In the genomic region with DNA sequence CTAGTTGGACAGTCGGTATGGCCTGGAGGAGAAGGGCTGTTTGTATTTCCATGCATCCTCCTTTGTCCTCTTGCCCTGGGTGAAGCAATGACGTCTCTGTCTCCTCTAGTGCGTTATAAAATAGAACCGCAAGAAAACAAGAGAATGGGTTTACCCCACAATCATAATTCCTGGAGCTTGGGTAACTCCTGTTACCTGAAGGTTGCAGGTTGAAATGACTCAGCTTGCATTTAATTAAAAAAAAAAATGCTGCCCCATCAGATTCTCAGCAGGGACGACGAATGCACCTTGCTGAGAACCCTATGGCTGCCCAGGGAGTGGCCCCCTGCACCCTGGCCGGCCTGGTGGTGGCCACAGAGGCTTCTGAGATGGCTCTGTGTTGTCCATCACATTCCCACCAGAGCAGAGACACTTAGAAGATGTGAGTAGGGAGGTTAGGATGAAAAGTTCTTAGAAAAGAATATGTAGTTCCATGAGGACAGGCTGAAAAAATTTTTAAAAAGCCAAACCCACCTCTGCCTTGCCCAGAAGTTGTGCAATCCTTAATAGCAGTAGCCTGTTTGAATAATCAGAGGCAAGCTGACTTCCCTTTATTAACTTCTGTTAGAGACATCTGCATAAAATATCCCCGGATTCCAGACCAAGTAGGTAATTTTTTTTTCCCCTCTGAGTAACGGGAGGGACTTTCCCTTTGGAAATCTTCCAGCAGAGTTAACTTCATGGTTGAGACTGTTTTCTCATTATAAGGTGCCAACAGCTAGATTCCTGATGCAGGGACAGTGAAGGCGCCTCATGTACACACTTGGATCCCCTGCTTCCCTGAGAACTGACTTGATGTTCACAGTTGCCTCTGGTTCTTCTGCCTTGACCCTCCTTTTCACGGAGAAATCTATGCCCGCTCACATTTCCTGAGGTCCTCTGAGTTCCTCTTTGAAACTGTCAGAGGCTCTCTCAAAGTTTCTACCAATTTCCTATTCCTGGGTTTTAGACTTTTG, we compare ENCODE assay signal across 7 cellular contexts.
A peak's percentile ranks its signal among the peaks of the same experiment; 100 is the strongest.
DNase-seq lines count a peak whose midpoint lies in the region; ATAC-seq and TF ChIP-seq lines count a peak whose summit lies in the region.

No MANE protein-coding gene starts in this region.

- TF ChIP-seq CTCF in VCaP (conservative IDR thresholded peaks at IDR 0.05) (no peak), foreskin fibroblast (IDR thresholded peaks at IDR 0.05; ENCODE audit: low read depth, low read length) (no peak), psoas muscle (IDR thresholded peaks at IDR 0.05) (no peak)

- ATAC-seq in psoas muscle: peak; percentile 23 to 45 (median 35)
- ATAC-seq in HG02759 (IDR thresholded peaks at IDR 0.05; ENCODE audit: unreplicated experiment): no peak
- no peak for ATAC-seq in HG02763 (IDR thresholded peaks at IDR 0.05; ENCODE audit: unreplicated experiment)

- H3K36me3 ChIP-seq in psoas muscle (ENCODE audit: insufficient read depth in 1 of 2, low read depth in 1 of 2): no peaks in the 10 kb centered on the region

- H3K4me3 ChIP-seq in foreskin fibroblast (ENCODE audit: low read depth in 1 of 2, low read length in 2 of 2): no peak overlapping the region
- peak overlapping the region; percentile 37 for H3K4me3 ChIP-seq in psoas muscle

- H3K4me1 ChIP-seq in psoas muscle: peaks cover 32% of the 10 kb centered on the region

- H3K9me3 ChIP-seq in psoas muscle: no peaks in the 10 kb centered on the region

- WGBS in psoas muscle, 3 donors: 46 to 55% (median 48%) methylated on average over 12 of the region's 12 CpGs

- DNase-seq in HK-2 (ENCODE audit: unreplicated experiment): peak; percentile 56
- peak; percentile 25 to 57 for DNase-seq in foreskin fibroblast
- DNase-seq in psoas muscle: no peak
- no peak for DNase-seq in D341Med (ENCODE audit: low spot score)

- no peaks in the 10 kb centered on the region for H3K27me3 ChIP-seq in psoas muscle (ENCODE audit: insufficient read depth in 3 of 3, low read length in 2 of 3)

- intact Hi-C loops in psoas muscle (cut with DNase I): no loop called here

- H3K27ac ChIP-seq in VCaP (peak overlapping the region; percentile 28; the same call in 1 of the 2 replicates), psoas muscle (peak overlapping the region; percentile 85)

Comparison
In these comparisons a context has a peak if more than half of its experiments do, and no peak if none do; other contexts are left out.
1. DNase-seq: peak in HK-2 (single experiment) and foreskin fibroblast (2 of 2); none in psoas muscle (0 of 2) and D341Med (single experiment).
2. ATAC-seq: peak in psoas muscle (4 of 4); none in HG02759 (single experiment) and HG02763 (single experiment).